Comparison of ENCODE assay signal across 17 cellular contexts in the genomic region with DNA sequence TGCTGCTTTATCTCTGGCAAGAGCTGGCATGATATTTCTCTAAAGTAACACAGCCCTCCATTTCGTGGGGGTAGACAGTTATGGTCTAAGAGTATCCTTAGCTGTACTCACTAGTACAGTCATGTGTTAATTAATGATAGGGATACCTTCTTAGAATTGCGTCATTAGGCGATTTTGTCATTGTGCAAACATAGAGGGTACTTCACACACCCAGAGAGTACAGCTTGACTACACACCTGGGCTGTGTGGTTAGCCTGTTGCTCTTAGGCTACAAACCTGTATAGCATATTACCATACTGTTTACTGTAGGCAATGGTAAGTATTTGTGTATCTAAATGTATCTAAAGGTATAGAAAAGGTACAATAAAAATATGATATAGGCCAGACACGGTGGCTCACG.
"Had no signal": no experiment of that assay in that cellular context is flagged by ENCODE, and none has a peak within 500 bp of the region (broad histone marks: within the 10 kb centered on the region; RNA-seq: fewer than 3 reads in every experiment).

No MANE protein-coding gene starts in this region.

- H3K27me3 ChIP-seq: sigmoid colon, spleen, stomach, testis had no signal

- DNase-seq: activated CD4-positive, alpha-beta T cell treated with anti-CD3 and anti-CD28 coated beads for 1 hour; activated CD4-positive, alpha-beta T cell treated with anti-CD3 and anti-CD28 coated beads, Interleukin-2, amount 50 U/mL, for 4 hours; activated naive CD4-positive, alpha-beta T cell treated with anti-CD3 and anti-CD28 coated beads, Interleukin-2, amount 10 ng/mL, durations not matched to agents 7 days and 5 days; caudate nucleus; hippocampal formation; kidney; midbrain; psoas muscle; sigmoid colon; stimulated activated CD4-positive, alpha-beta T cell treated with anti-CD3 and anti-CD28 coated beads, Interleukin-1b, Interleukin-23, amount 100 ng/mL, for 48 hours; stomach; testis had no signal

- H3K4me1 Mint-ChIP-seq: activated naive CD4-positive, alpha-beta T cell treated with anti-CD3 and anti-CD28 coated beads, Interleukin-2, amount 10 ng/mL, durations not matched to agents 7 days and 5 days had no signal

- H3K27ac Mint-ChIP-seq: activated naive CD4-positive, alpha-beta T cell treated with anti-CD3 and anti-CD28 coated beads, Interleukin-2, amount 10 ng/mL, durations not matched to agents 7 days and 5 days had no signal

- FAIRE-seq: astrocyte, colon, kidney had no signal

- H3K27me3 Mint-ChIP-seq: activated naive CD4-positive, alpha-beta T cell treated with anti-CD3 and anti-CD28 coated beads, Interleukin-2, amount 10 ng/mL, durations not matched to agents 7 days and 5 days had no signal

- H3K4me1 ChIP-seq: spleen, testis had no signal

- H3K27ac ChIP-seq: psoas muscle, sigmoid colon, spleen, stomach, testis, VCaP had no signal

- H3K4me3 Mint-ChIP-seq: activated naive CD4-positive, alpha-beta T cell treated with anti-CD3 and anti-CD28 coated beads, Interleukin-2, amount 10 ng/mL, durations not matched to agents 7 days and 5 days had no signal

- H3K9me3 Mint-ChIP-seq: activated naive CD4-positive, alpha-beta T cell treated with anti-CD3 and anti-CD28 coated beads, Interleukin-2, amount 10 ng/mL, durations not matched to agents 7 days and 5 days had no signal

- H3K9me3 ChIP-seq: psoas muscle, sigmoid colon, spleen, stomach, testis had no signal

- H3K4me3 ChIP-seq: psoas muscle, sigmoid colon, spleen, stomach, testis had no signal

- ATAC-seq: esophagus mucosa, psoas muscle had no signal
